In genomic region chr12:69821441-69822204, GRCh38 we compare ENCODE assay signal across 11 cellular contexts. TPM values are rescaled to one million over a fixed set of nuclear protein-coding genes. Genes with fewer than 3 reads are reported as not detected.
DNase-seq lines count a peak whose midpoint lies in the region; ATAC-seq lines count a peak whose summit lies in the region.
"Had no signal": no experiment of that assay in that cellular context is flagged by ENCODE, and none has a peak within 500 bp of the region (broad histone marks: within the 10 kb centered on the region; RNA-seq: fewer than 3 reads in every experiment).

No MANE protein-coding gene starts in this region.

- no peaks in the 10 kb centered on the region for H4K20me1 ChIP-seq in GM23248 (ENCODE audit: insufficient read depth)

- no peaks in the 10 kb centered on the region for H3K9me3 ChIP-seq in GM23248 (ENCODE audit: low read depth)

- no peak overlapping the region for H2AFZ ChIP-seq in GM23248

- H3K27ac ChIP-seq in GM23248 = no peak overlapping the region

- H3F3A ChIP-seq in GM23248 (ENCODE audit: insufficient read depth) = no peaks in the 10 kb centered on the region

- H3K36me3 ChIP-seq in GM23248 (ENCODE audit: low read depth) = no peaks in the 10 kb centered on the region

- H3K79me2 ChIP-seq in GM23248 (ENCODE audit: insufficient read depth) = no peaks in the 10 kb centered on the region

- ATAC-seq in HG02870 (IDR thresholded peaks at IDR 0.05; ENCODE audit: unreplicated experiment) = no peak
- no peak for ATAC-seq in HG02885 (IDR thresholded peaks at IDR 0.05; ENCODE audit: poor library complexity, unreplicated experiment)
- no peak for ATAC-seq in GM18870 (IDR thresholded peaks at IDR 0.05; ENCODE audit: unreplicated experiment)

- no peak overlapping the region for H3K4me3 ChIP-seq in GM23248

- 54 to 55% methylated on average over 8 of the region's 8 CpGs for WGBS in GM23248 (ENCODE audit: low coverage in 1 of 2, low lambda C conversion rate in 2 of 2, missing lambda C conversion rate in 2 of 2), 2 experiments

- DNase-seq in GM23248 (peak; percentile 9), NCI-H69 (lab: John Stamatoyannopoulos, UW) (peak; percentile 60), dermis blood vessel endothelial cell (peak; percentile 80), non-pigmented ciliary epithelial cell (ENCODE audit: low read depth) (peak; percentile 81), NCI-H1694 treated with DMSO at 0.1 percent for 48 hours (lab: John Stamatoyannopoulos, UW) (no peak)
- DNase-seq: activated naive CD8-positive, alpha-beta T cell treated with anti-CD3 and anti-CD28 coated beads, Interleukin-2, amount 10 ng/mL, durations not matched to agents 7 days and 5 days; stimulated activated CD4-positive, alpha-beta T cell treated with anti-CD3 and anti-CD28 coated beads, Interleukin-15, amount 100 ng/mL, for 24 hours had no signal

- no peak overlapping the region for H3K4me2 ChIP-seq in GM23248 (ENCODE audit: unreplicated experiment)

- no peaks in the 10 kb centered on the region; the same call in 1 of the 2 replicates for H3K4me1 ChIP-seq in GM23248 (ENCODE audit: insufficient read depth)

- no peaks in the 10 kb centered on the region for H3K27me3 ChIP-seq in GM23248 (replicated peaks; ENCODE audit: insufficient read depth)

- in situ Hi-C loops in GM23248 (cut with MboI) = no loop called here

- no peaks in the 10 kb centered on the region for H3K9me2 ChIP-seq in GM23248 (ENCODE audit: insufficient read depth)

- no peak overlapping the region for H3K9ac ChIP-seq in GM23248

RNA-seq across cellular contexts. Expression of gene MYRFL, which starts 3.4 kb away (rescaled TPM):
- not detected in 2 replicates for total RNA-seq in GM23248 (2014; rRNA removed; shearing (Covaris generic))
- not detected in 2 replicates for polyA plus RNA-seq in GM23248 (2016; fragmentation: Nextera tagmentation; extraction: Ambion mirVana)
- total RNA-seq in dermis blood vessel endothelial cell = under 0.01 and 0.09 TPM in 2 replicates
- total RNA-seq: activated naive CD8-positive, alpha-beta T cell treated with anti-CD3 and anti-CD28 coated beads, Interleukin-2, amount 10 ng/mL, durations not matched to agents 7 days and 5 days; T-helper 2 cell treated with Interferon-gamma antibody and Interleukin-4, amounts not matched to agents 100 ng/mL and 5 ng/mL, for 36 hours had no signal
